In the genomic region with DNA sequence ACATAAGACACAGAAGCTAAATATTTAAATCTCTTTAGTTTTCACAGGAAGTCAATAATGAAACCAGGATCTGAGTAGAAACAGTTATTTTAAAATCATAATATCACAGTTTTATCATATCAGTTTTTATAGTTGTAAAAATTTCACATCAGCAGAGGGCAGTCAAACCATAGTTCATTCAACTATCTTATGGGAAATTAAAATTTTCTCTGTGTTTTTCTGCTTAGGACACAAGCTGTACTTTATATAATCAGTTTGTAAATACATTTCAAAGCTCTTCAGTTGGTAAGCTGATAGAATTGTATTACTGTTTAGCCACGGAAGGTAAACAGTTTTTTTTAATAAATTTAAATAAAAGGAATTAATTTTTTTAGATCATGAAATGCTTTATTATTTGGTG, we compare ENCODE assay signal across 11 cellular contexts.
DNase-seq lines count a peak whose midpoint lies in the region; ATAC-seq and TF ChIP-seq lines count a peak whose summit lies in the region.
"Had no signal": no experiment of that assay in that cellular context is flagged by ENCODE, and none has a peak within 500 bp of the region (broad histone marks: within the 10 kb centered on the region; RNA-seq: fewer than 3 reads in every experiment).

No MANE protein-coding gene starts in this region.

- H3K36me3 ChIP-seq in SJCRH30 = peaks cover 4% of the 10 kb centered on the region

- H3K27ac Mint-ChIP-seq in HFFc6 (no peak overlapping the region), progenitor cell of endocrine pancreas (no peak overlapping the region)

- H3K9me3 Mint-ChIP-seq in HFFc6 (no peaks in the 10 kb centered on the region), progenitor cell of endocrine pancreas (ENCODE audit: low read depth) (no peaks in the 10 kb centered on the region)

- TF ChIP-seq CTCF in HFFc6 (IDR thresholded peaks at IDR 0.05) (peak; percentile 78), progenitor cell of endocrine pancreas (IDR thresholded peaks at IDR 0.05; ENCODE audit: unreplicated experiment) (peak; percentile 39)

- H3K27me3 Mint-ChIP-seq in HFFc6 (ENCODE audit: insufficient read depth) (no peaks in the 10 kb centered on the region; the same call in 1 of the 2 replicates), progenitor cell of endocrine pancreas (no peaks in the 10 kb centered on the region)

- peaks cover 11% of the 10 kb centered on the region for H3K4me1 ChIP-seq in SJCRH30

- H3K9me3 ChIP-seq in SJCRH30 (replicated peaks) = no peaks in the 10 kb centered on the region

- H3K4me1 Mint-ChIP-seq in HFFc6 (ENCODE audit: low read depth) (peaks cover 10% of the 10 kb centered on the region), progenitor cell of endocrine pancreas (ENCODE audit: low read depth) (no peaks in the 10 kb centered on the region)

- H3K4me3 ChIP-seq in SJCRH30 = no peak overlapping the region
- H3K4me3 ChIP-seq: lung had no signal

- no peaks in the 10 kb centered on the region for H3K27me3 ChIP-seq in SJCRH30

- H3K36me3 Mint-ChIP-seq in HFFc6 (ENCODE audit: low read depth) (no peaks in the 10 kb centered on the region), progenitor cell of endocrine pancreas (ENCODE audit: insufficient read depth) (peaks cover 2% of the 10 kb centered on the region)

- no peak for ATAC-seq in GM19397 (IDR thresholded peaks at IDR 0.05; ENCODE audit: unreplicated experiment)

- H3K27ac ChIP-seq in SJCRH30 = peak overlapping the region; percentile 13; the same call in 1 of the 2 replicates

- H3K4me3 Mint-ChIP-seq in HFFc6 = no peak overlapping the region
- H3K4me3 Mint-ChIP-seq in progenitor cell of endocrine pancreas (ENCODE audit: low read depth) = no peak overlapping the region

- DNase-seq in HFFc6 = peak; percentile 7
- peak in 1 of 2 experiments; percentile 52 for DNase-seq in SJCRH30
- DNase-seq in fibroblast of gingiva (ENCODE audit: low read depth) = peak; percentile 14
- no peak for DNase-seq in progenitor cell of endocrine pancreas (ENCODE audit: low spot score, unreplicated experiment)
- no peak for DNase-seq in pons (ENCODE audit: low spot score)
- no peak for DNase-seq in COLO668 (lab: John Stamatoyannopoulos, UW; ENCODE audit: unreplicated experiment)
- DNase-seq: activated CD4-positive, CD25-positive, alpha-beta regulatory T cell; anterior cingulate cortex; NCI-H187 treated with DMSO at 0.1 percent for 48 hours had no signal

Comparison
In these comparisons a context has a peak if more than half of its experiments do, and no peak if none do; other contexts are left out.
1. DNase-seq: peak in HFFc6 (single experiment) and fibroblast of gingiva (single experiment); none in progenitor cell of endocrine pancreas (single experiment), pons (single experiment) and COLO668 (single experiment).